In the genomic region with DNA sequence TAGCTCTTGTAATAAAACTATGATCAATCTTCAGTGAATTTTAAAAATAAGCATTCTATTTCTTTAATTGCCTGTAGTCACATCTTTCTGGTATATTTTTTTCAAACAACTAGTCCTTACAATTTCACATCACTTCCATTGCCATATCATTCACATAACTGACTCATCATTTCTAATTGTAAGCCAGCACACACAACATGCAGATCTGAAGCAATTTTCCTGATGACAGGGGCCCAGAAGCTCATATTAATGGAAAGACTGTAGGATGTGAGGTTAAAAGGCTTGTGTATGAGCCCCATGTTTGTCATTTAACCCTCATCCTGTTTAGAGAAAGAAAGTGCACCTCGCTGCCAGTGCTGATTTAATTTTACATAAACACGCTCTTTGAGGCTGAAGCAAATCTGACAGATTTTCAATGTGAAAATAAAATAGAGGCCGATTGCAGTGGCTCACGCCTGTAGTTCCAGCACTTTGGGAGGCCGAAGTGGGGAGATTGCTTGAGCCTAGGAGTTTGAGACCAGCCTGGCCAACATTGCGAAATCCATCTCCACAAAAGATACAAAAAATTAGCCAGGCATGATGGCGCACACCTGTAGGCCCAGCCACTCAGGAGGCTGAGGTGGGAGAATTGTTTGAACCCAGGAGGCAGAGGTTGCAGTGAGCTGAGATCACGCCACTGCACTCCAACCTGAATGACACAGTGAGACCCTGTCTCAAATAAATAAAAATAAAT, we compare ENCODE assay signal across 21 cellular contexts. TPM values are rescaled to one million over a fixed set of nuclear protein-coding genes. Genes with fewer than 3 reads are reported as not detected.
DNase-seq lines count a peak whose midpoint lies in the region; ATAC-seq and TF ChIP-seq lines count a peak whose summit lies in the region.
"Had no signal": no experiment of that assay in that cellular context is flagged by ENCODE, and none has a peak within 500 bp of the region (broad histone marks: within the 10 kb centered on the region; RNA-seq: fewer than 3 reads in every experiment).

No MANE protein-coding gene starts in this region.

- H2AFZ ChIP-seq in osteoblast (ENCODE audit: low read length), result no peak overlapping the region

- H3K4me3 ChIP-seq in osteoblast (ENCODE audit: insufficient read depth, low read length) (no peak overlapping the region), lower lobe of right lung (no peak overlapping the region)
- no peak overlapping the region for H3K4me3 ChIP-seq in naive thymus-derived CD4-positive, alpha-beta T cell (ENCODE audit: low read length)
- H3K4me3 ChIP-seq: SJCRH30 had no signal

- CTCF ChIA-PET in activated CD8-positive, alpha-beta T cell treated with anti-CD3 and anti-CD28 coated beads for 36 hours (lab: Charles Lee), result no interaction called here
- CTCF ChIA-PET in activated CD8-positive, alpha-beta T cell treated with anti-CD3 and anti-CD28 coated beads, Interleukin-2, amount 10 ng/mL, durations not matched to agents 7 days and 5 days (lab: Charles Lee), result interaction anchor here (1.5 kb wide), 1 partner anchor 228 kb away, joined by 4 read pairs; no protein-coding TSS in a partner anchor
- CTCF ChIA-PET in naive thymus-derived CD4-positive, alpha-beta T cell (lab: Charles Lee), result no interaction called here

- H3K27ac Mint-ChIP-seq in activated CD8-positive, alpha-beta T cell treated with anti-CD3 and anti-CD28 coated beads for 36 hours, result peak overlapping the region; percentile 21
- no peak overlapping the region for H3K27ac Mint-ChIP-seq in activated CD8-positive, alpha-beta T cell treated with anti-CD3 and anti-CD28 coated beads, Interleukin-2, amount 10 ng/mL, durations not matched to agents 7 days and 5 days
- no peak overlapping the region for H3K27ac Mint-ChIP-seq in naive thymus-derived CD4-positive, alpha-beta T cell
- H3K27ac Mint-ChIP-seq: T-helper 1 cell treated with Interleukin-12 subunit alpha and Interleukin-12 subunit beta and Interleukin-4 antibody, amounts not matched to agents 30 μg/mL and 1 μg/mL, for 36 hours; type B pancreatic cell had no signal

- no peak overlapping the region for H3K4me2 ChIP-seq in osteoblast (ENCODE audit: insufficient read depth, low read length)

- peaks cover 46% of the 10 kb centered on the region for H3K4me1 ChIP-seq in osteoblast (ENCODE audit: insufficient read depth, low read length)
- H3K4me1 ChIP-seq in naive thymus-derived CD4-positive, alpha-beta T cell (ENCODE audit: control insufficient read depth in 2 of 2, insufficient read depth in 2 of 2, low read length in 2 of 2), result no peaks in the 10 kb centered on the region
- no peaks in the 10 kb centered on the region for H3K4me1 ChIP-seq in lower lobe of right lung
- H3K4me1 ChIP-seq: SJCRH30 had no signal

- no peak for ATAC-seq in activated CD8-positive, alpha-beta T cell treated with anti-CD3 and anti-CD28 coated beads for 36 hours
- no peak for ATAC-seq in activated CD8-positive, alpha-beta T cell treated with anti-CD3 and anti-CD28 coated beads, Interleukin-2, amount 10 ng/mL, durations not matched to agents 7 days and 5 days
- no peak for ATAC-seq in naive thymus-derived CD4-positive, alpha-beta T cell
- ATAC-seq in lower lobe of right lung, result no peak
- ATAC-seq: right cardiac atrium had no signal

- H3K27me3 ChIP-seq in osteoblast (ENCODE audit: insufficient read depth, low read length) (no peaks in the 10 kb centered on the region), lower lobe of right lung (ENCODE audit: low read depth) (no peaks in the 10 kb centered on the region)
- H3K27me3 ChIP-seq in naive thymus-derived CD4-positive, alpha-beta T cell (ENCODE audit: control insufficient read depth in 2 of 2, insufficient read depth in 2 of 2, low read length in 2 of 2), result no peaks in the 10 kb centered on the region
- H3K27me3 ChIP-seq: SJCRH30 had no signal

- intact Hi-C loops in activated CD8-positive, alpha-beta T cell treated with anti-CD3 and anti-CD28 coated beads for 36 hours (cut with micrococcal nuclease), result no loop called here
- intact Hi-C loops in naive thymus-derived CD4-positive, alpha-beta T cell (cut with micrococcal nuclease), result no loop called here
- intact Hi-C loops in lower lobe of right lung (cut with DNase I), result no loop called here

- H3K27me3 Mint-ChIP-seq in activated CD8-positive, alpha-beta T cell treated with anti-CD3 and anti-CD28 coated beads for 36 hours, result no peaks in the 10 kb centered on the region
- no peaks in the 10 kb centered on the region for H3K27me3 Mint-ChIP-seq in activated CD8-positive, alpha-beta T cell treated with anti-CD3 and anti-CD28 coated beads, Interleukin-2, amount 10 ng/mL, durations not matched to agents 7 days and 5 days (ENCODE audit: low read depth)
- H3K27me3 Mint-ChIP-seq in naive thymus-derived CD4-positive, alpha-beta T cell, result no peaks in the 10 kb centered on the region
- H3K27me3 Mint-ChIP-seq: CD4-positive, alpha-beta memory T cell; type B pancreatic cell had no signal

- TF ChIP-seq CTCF in activated CD8-positive, alpha-beta T cell treated with anti-CD3 and anti-CD28 coated beads for 36 hours (IDR thresholded peaks at IDR 0.05), result no peak
- no peak for TF ChIP-seq CTCF in osteoblast (IDR thresholded peaks at IDR 0.05; ENCODE audit: extremely low read depth, low read depth, low read length)
- no peak for TF ChIP-seq CTCF in lower lobe of right lung (IDR thresholded peaks at IDR 0.05)

- peak overlapping the region; percentile 60 for H3K27ac ChIP-seq in osteoblast (ENCODE audit: low read depth, low read length)
- no peak overlapping the region for H3K27ac ChIP-seq in naive thymus-derived CD4-positive, alpha-beta T cell (ENCODE audit: low read depth, low read length)
- H3K27ac ChIP-seq in lower lobe of right lung, result no peak overlapping the region
- H3K27ac ChIP-seq: SJCRH30 had no signal

- DNase-seq in activated CD8-positive, alpha-beta T cell treated with anti-CD3 and anti-CD28 coated beads for 36 hours, result no peak
- no peak for DNase-seq in activated CD8-positive, alpha-beta T cell treated with anti-CD3 and anti-CD28 coated beads, Interleukin-2, amount 10 ng/mL, durations not matched to agents 7 days and 5 days
- DNase-seq in RPMI7951 (ENCODE audit: low read depth) (peak; percentile 24), dermis blood vessel endothelial cell (peak; percentile 65), osteoblast (ENCODE audit: insufficient read length, low spot score, missing footprints) (peak; percentile 63), AML-193 (lab: John Stamatoyannopoulos, UW) (no peak), lower lobe of right lung (no peak)
- no peak for DNase-seq in naive thymus-derived CD4-positive, alpha-beta T cell
- DNase-seq: aorta; CD4-positive, alpha-beta memory T cell; DMS79 treated with DMSO at 0.1 percent for 48 hours; GOT3; NCI-H1092 treated with DMSO at 0.1 percent for 48 hours; NCI-H2107; NCI-H526 treated with DMSO at 0.1 percent for 48 hours; nucleus accumbens; right cardiac atrium; SJCRH30; stimulated activated naive CD4-positive, alpha-beta T cell had no signal

- POLR2A ChIA-PET in activated CD8-positive, alpha-beta T cell treated with anti-CD3 and anti-CD28 coated beads for 36 hours (lab: Charles Lee), result interaction anchor here (1.0 kb wide), 1 partner anchor 10 kb away, joined by 3 read pairs; no protein-coding TSS in a partner anchor
- POLR2A ChIA-PET in activated CD8-positive, alpha-beta T cell treated with anti-CD3 and anti-CD28 coated beads, Interleukin-2, amount 10 ng/mL, durations not matched to agents 7 days and 5 days (lab: Charles Lee), result no interaction called here
- POLR2A ChIA-PET in naive thymus-derived CD4-positive, alpha-beta T cell (lab: Charles Lee), result no interaction called here

- peaks cover 3% of the 10 kb centered on the region for H3K79me2 ChIP-seq in osteoblast (ENCODE audit: insufficient read depth, low read length)

- peaks cover 13% of the 10 kb centered on the region for H3K9me3 Mint-ChIP-seq in activated CD8-positive, alpha-beta T cell treated with anti-CD3 and anti-CD28 coated beads for 36 hours
- peaks cover 4% of the 10 kb centered on the region for H3K9me3 Mint-ChIP-seq in activated CD8-positive, alpha-beta T cell treated with anti-CD3 and anti-CD28 coated beads, Interleukin-2, amount 10 ng/mL, durations not matched to agents 7 days and 5 days (ENCODE audit: insufficient read depth)
- H3K9me3 Mint-ChIP-seq in naive thymus-derived CD4-positive, alpha-beta T cell, result peaks cover 8 to 32% (median 18%) of the 10 kb centered on the region in 11 donors

- peaks cover 1% of the 10 kb centered on the region for H3K9me3 ChIP-seq in osteoblast (ENCODE audit: low read depth, low read length)
- no peaks in the 10 kb centered on the region for H3K9me3 ChIP-seq in naive thymus-derived CD4-positive, alpha-beta T cell (ENCODE audit: control insufficient read depth in 2 of 3, low read length in 3 of 3)
- H3K9me3 ChIP-seq in lower lobe of right lung, result peaks cover 13% of the 10 kb centered on the region
- H3K9me3 ChIP-seq: SJCRH30 had no signal

- H3K4me3 Mint-ChIP-seq in activated CD8-positive, alpha-beta T cell treated with anti-CD3 and anti-CD28 coated beads for 36 hours, result no peak overlapping the region
- H3K4me3 Mint-ChIP-seq in activated CD8-positive, alpha-beta T cell treated with anti-CD3 and anti-CD28 coated beads, Interleukin-2, amount 10 ng/mL, durations not matched to agents 7 days and 5 days, result no peak overlapping the region
- H3K4me3 Mint-ChIP-seq in naive thymus-derived CD4-positive, alpha-beta T cell, result no peak overlapping the region
- H3K4me3 Mint-ChIP-seq: CD4-positive, alpha-beta memory T cell; T-helper 1 cell treated with Interleukin-12 subunit alpha and Interleukin-12 subunit beta and Interleukin-4 antibody, amounts not matched to agents 30 μg/mL and 1 μg/mL, for 36 hours; type B pancreatic cell had no signal

- H3K36me3 Mint-ChIP-seq in activated CD8-positive, alpha-beta T cell treated with anti-CD3 and anti-CD28 coated beads for 36 hours (ENCODE audit: low read depth), result peaks cover 61% of the 10 kb centered on the region
- H3K36me3 Mint-ChIP-seq in activated CD8-positive, alpha-beta T cell treated with anti-CD3 and anti-CD28 coated beads, Interleukin-2, amount 10 ng/mL, durations not matched to agents 7 days and 5 days (ENCODE audit: low read depth), result peaks cover 39% of the 10 kb centered on the region
- peaks cover 18 to 69% (median 47%) of the 10 kb centered on the region in 5 donors for H3K36me3 Mint-ChIP-seq in naive thymus-derived CD4-positive, alpha-beta T cell

- H3K36me3 ChIP-seq in osteoblast (ENCODE audit: insufficient read depth, low read length) (peaks cover 3% of the 10 kb centered on the region), lower lobe of right lung (peaks cover 23% of the 10 kb centered on the region)
- no peaks in the 10 kb centered on the region for H3K36me3 ChIP-seq in naive thymus-derived CD4-positive, alpha-beta T cell (ENCODE audit: control insufficient read depth in 2 of 3, insufficient read depth in 3 of 3, low read length in 3 of 3)

- H4K20me1 ChIP-seq in osteoblast (ENCODE audit: insufficient read depth, low read length), result no peaks in the 10 kb centered on the region

- H3K4me1 Mint-ChIP-seq in activated CD8-positive, alpha-beta T cell treated with anti-CD3 and anti-CD28 coated beads for 36 hours (ENCODE audit: low read depth), result peaks cover 46% of the 10 kb centered on the region
- peaks cover 11% of the 10 kb centered on the region for H3K4me1 Mint-ChIP-seq in activated CD8-positive, alpha-beta T cell treated with anti-CD3 and anti-CD28 coated beads, Interleukin-2, amount 10 ng/mL, durations not matched to agents 7 days and 5 days (ENCODE audit: low read depth)
- peaks cover 0 to 40% (median 4%) of the 10 kb centered on the region in 7 donors for H3K4me1 Mint-ChIP-seq in naive thymus-derived CD4-positive, alpha-beta T cell

RNA-seq across cellular contexts. Expression of a gene that starts 40.1 kb away (rescaled TPM):
- total RNA-seq in activated CD8-positive, alpha-beta T cell treated with anti-CD3 and anti-CD28 coated beads for 36 hours, result 10 to 100 TPM; 30.9 to 31.6 TPM
- total RNA-seq in activated CD8-positive, alpha-beta T cell treated with anti-CD3 and anti-CD28 coated beads, Interleukin-2, amount 10 ng/mL, durations not matched to agents 7 days and 5 days, result 10 to 100 TPM; 25.5 to 26.8 TPM
- total RNA-seq in RPMI7951 (2014; rRNA removed; shearing (Covaris generic)), result 26.6 and 30.5 TPM in 2 replicates
- total RNA-seq in dermis blood vessel endothelial cell (17.0 and 30.2 TPM in 2 replicates), osteoblast (15.3 and 16.6 TPM in 2 replicates), lower lobe of right lung (22.5 TPM)
- total RNA-seq in naive thymus-derived CD4-positive, alpha-beta T cell, result 10 to 100 TPM; 16.5 to 29.6 (median 22.6) TPM
- 10 to 100 TPM; 20.6 to 23.4 TPM for polyA plus RNA-seq in naive thymus-derived CD4-positive, alpha-beta T cell

Comparison
In these comparisons a context has a peak if more than half of its experiments do, and no peak if none do; other contexts are left out.
1. DNase-seq: peak in RPMI7951 (single experiment), dermis blood vessel endothelial cell (single experiment) and osteoblast (single experiment); none in activated CD8-positive, alpha-beta T cell treated with anti-CD3 and anti-CD28 coated beads for 36 hours (single experiment), activated CD8-positive, alpha-beta T cell treated with anti-CD3 and anti-CD28 coated beads, Interleukin-2, amount 10 ng/mL, durations not matched to agents 7 days and 5 days (single experiment), AML-193 (0 of 2), naive thymus-derived CD4-positive, alpha-beta T cell (0 of 9) and lower lobe of right lung (single experiment).